Comparison of ENCODE assay signal across 1 cellular context in the genomic region with DNA sequence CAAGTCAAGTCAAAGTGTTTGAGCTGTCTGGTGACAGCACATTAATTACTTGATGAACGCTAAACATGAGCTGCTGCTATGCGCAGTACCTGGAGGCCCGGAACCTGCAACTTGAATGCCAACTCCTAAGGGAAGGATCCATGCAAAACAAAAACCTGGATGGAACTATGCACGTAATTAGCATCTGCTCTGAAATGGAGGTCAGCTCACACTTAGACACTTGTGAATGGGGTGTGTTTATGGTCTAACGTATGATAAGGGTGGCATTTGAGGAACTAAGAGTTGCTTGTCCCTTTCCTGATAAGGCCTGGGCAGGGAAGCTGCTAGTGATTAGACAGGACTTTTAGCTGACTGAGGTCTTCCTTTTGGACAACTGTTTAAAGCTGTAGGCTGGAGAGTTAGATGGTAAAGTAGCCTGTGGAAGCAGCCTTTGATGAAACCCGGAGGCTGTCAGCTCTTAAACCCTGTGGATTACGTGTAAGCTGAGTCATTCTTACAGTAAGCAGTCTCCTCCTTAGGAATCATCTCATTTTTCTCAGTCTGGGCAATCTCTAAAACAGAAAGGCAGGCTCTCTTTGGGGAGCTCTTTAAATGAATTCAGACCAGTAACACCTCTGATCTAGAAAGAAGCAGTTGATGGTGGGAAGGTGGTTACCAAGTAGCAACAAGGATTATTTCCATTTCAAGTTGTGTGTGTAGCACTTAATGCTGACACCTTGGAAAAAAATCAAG.
TF ChIP-seq lines count a peak whose summit lies in the region.

No MANE protein-coding gene starts in this region.

TF ChIP-seq in K562, 482 proteins besides CTCF, POLR2A, EP300 and RAD21 (continues in another document):
- TF ChIP-seq, protein P1, sequence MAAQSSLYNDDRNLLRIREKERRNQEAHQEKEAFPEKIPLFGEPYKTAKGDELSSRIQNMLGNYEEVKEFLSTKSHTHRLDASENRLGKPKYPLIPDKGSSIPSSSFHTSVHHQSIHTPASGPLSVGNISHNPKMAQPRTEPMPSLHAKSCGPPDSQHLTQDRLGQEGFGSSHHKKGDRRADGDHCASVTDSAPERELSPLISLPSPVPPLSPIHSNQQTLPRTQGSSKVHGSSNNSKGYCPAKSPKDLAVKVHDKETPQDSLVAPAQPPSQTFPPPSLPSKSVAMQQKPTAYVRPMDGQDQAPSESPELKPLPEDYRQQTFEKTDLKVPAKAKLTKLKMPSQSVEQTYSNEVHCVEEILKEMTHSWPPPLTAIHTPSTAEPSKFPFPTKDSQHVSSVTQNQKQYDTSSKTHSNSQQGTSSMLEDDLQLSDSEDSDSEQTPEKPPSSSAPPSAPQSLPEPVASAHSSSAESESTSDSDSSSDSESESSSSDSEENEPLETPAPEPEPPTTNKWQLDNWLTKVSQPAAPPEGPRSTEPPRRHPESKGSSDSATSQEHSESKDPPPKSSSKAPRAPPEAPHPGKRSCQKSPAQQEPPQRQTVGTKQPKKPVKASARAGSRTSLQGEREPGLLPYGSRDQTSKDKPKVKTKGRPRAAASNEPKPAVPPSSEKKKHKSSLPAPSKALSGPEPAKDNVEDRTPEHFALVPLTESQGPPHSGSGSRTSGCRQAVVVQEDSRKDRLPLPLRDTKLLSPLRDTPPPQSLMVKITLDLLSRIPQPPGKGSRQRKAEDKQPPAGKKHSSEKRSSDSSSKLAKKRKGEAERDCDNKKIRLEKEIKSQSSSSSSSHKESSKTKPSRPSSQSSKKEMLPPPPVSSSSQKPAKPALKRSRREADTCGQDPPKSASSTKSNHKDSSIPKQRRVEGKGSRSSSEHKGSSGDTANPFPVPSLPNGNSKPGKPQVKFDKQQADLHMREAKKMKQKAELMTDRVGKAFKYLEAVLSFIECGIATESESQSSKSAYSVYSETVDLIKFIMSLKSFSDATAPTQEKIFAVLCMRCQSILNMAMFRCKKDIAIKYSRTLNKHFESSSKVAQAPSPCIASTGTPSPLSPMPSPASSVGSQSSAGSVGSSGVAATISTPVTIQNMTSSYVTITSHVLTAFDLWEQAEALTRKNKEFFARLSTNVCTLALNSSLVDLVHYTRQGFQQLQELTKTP (IDR thresholded peaks at IDR 0.05; ENCODE audit: low read depth in 1 of 2, partially characterized antibody in 2 of 2), result peak in 1 of 2 experiments; percentile 38
- TF ChIP-seq MCM7 (IDR thresholded peaks at IDR 0.05) (no peak), ZNF589 (CRISPR knock-in tag; IDR thresholded peaks at IDR 0.05; ENCODE audit: low read depth) (peak; percentile 93), ZNF444 (CRISPR knock-in tag; IDR thresholded peaks at IDR 0.05) (no peak), TSC22D4 (tag; IDR thresholded peaks at IDR 0.05) (no peak), PRMT5 (CRISPR knock-in tag; IDR thresholded peaks at IDR 0.05) (no peak), ZC3H11A (IDR thresholded peaks at IDR 0.05; ENCODE audit: low read depth, low read length) (no peak), SRF (CRISPR knock-in tag; IDR thresholded peaks at IDR 0.05) (peak in 1 of 2 experiments; percentile 88; a peak in 2 of 4 replicates), ZNF717 (CRISPR knock-in tag; IDR thresholded peaks at IDR 0.05) (0 out of 2 replicates have a peak, but pooled peaks have one; percentile 13), SMARCE1 (IDR thresholded peaks at IDR 0.05) (peak; percentile 97), SIN3B (IDR thresholded peaks at IDR 0.05; ENCODE audit: low read depth) (no peak), SAP30 (IDR thresholded peaks at IDR 0.05; ENCODE audit: borderline replicate concordance, insufficient read depth, low read depth, low read length, poor library complexity, severe bottlenecking) (no peak), ESRRA (IDR thresholded peaks at IDR 0.05; ENCODE audit: borderline replicate concordance, low read depth) (peak; percentile 77; the same call in 1 of the 2 replicates), ZNF740 (CRISPR knock-in tag; IDR thresholded peaks at IDR 0.05) (no peak), ZNF740 (tag; IDR thresholded peaks at IDR 0.05) (no peak), CTBP1 (IDR thresholded peaks at IDR 0.05; ENCODE audit: borderline replicate concordance) (peak; percentile 99), EWSR1 (IDR thresholded peaks at IDR 0.05; ENCODE audit: borderline replicate concordance, low read depth, partially characterized antibody) (no peak), CHAMP1 (IDR thresholded peaks at IDR 0.05) (peak; percentile 56; the same call in 1 of the 2 replicates), PBX2 (CRISPR knock-in tag; IDR thresholded peaks at IDR 0.05; ENCODE audit: low read depth) (no peak), PBX2 (tag; conservative IDR thresholded peaks at IDR 0.05; ENCODE audit: low read depth) (peak; percentile 85), DMBX1 (CRISPR knock-in tag; IDR thresholded peaks at IDR 0.05; ENCODE audit: borderline replicate concordance) (peak; percentile 96), TAL1 (IDR thresholded peaks at IDR 0.05) (peak; percentile 99), NELFE (IDR thresholded peaks at IDR 0.05; ENCODE audit: insufficient read depth, insufficient read length) (no peak)
- TF ChIP-seq, protein P2, sequence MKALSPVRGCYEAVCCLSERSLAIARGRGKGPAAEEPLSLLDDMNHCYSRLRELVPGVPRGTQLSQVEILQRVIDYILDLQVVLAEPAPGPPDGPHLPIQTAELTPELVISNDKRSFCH (CRISPR knock-in tag; IDR thresholded peaks at IDR 0.05), result no peak
- TF ChIP-seq, protein P2 (tag; IDR thresholded peaks at IDR 0.05), result peak; percentile 81
- TF ChIP-seq, protein P3, sequence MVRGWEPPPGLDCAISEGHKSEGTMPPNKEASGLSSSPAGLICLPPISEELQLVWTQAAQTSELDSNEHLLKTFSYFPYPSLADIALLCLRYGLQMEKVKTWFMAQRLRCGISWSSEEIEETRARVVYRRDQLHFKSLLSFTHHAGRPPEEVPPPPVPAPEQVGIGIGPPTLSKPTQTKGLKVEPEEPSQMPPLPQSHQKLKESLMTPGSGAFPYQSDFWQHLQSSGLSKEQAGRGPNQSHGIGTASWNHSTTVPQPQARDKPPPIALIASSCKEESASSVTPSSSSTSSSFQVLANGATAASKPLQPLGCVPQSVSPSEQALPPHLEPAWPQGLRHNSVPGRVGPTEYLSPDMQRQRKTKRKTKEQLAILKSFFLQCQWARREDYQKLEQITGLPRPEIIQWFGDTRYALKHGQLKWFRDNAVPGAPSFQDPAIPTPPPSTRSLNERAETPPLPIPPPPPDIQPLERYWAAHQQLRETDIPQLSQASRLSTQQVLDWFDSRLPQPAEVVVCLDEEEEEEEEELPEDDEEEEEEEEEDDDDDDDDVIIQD (CRISPR knock-in tag; IDR thresholded peaks at IDR 0.05), result no peak
- TF ChIP-seq, protein P4, sequence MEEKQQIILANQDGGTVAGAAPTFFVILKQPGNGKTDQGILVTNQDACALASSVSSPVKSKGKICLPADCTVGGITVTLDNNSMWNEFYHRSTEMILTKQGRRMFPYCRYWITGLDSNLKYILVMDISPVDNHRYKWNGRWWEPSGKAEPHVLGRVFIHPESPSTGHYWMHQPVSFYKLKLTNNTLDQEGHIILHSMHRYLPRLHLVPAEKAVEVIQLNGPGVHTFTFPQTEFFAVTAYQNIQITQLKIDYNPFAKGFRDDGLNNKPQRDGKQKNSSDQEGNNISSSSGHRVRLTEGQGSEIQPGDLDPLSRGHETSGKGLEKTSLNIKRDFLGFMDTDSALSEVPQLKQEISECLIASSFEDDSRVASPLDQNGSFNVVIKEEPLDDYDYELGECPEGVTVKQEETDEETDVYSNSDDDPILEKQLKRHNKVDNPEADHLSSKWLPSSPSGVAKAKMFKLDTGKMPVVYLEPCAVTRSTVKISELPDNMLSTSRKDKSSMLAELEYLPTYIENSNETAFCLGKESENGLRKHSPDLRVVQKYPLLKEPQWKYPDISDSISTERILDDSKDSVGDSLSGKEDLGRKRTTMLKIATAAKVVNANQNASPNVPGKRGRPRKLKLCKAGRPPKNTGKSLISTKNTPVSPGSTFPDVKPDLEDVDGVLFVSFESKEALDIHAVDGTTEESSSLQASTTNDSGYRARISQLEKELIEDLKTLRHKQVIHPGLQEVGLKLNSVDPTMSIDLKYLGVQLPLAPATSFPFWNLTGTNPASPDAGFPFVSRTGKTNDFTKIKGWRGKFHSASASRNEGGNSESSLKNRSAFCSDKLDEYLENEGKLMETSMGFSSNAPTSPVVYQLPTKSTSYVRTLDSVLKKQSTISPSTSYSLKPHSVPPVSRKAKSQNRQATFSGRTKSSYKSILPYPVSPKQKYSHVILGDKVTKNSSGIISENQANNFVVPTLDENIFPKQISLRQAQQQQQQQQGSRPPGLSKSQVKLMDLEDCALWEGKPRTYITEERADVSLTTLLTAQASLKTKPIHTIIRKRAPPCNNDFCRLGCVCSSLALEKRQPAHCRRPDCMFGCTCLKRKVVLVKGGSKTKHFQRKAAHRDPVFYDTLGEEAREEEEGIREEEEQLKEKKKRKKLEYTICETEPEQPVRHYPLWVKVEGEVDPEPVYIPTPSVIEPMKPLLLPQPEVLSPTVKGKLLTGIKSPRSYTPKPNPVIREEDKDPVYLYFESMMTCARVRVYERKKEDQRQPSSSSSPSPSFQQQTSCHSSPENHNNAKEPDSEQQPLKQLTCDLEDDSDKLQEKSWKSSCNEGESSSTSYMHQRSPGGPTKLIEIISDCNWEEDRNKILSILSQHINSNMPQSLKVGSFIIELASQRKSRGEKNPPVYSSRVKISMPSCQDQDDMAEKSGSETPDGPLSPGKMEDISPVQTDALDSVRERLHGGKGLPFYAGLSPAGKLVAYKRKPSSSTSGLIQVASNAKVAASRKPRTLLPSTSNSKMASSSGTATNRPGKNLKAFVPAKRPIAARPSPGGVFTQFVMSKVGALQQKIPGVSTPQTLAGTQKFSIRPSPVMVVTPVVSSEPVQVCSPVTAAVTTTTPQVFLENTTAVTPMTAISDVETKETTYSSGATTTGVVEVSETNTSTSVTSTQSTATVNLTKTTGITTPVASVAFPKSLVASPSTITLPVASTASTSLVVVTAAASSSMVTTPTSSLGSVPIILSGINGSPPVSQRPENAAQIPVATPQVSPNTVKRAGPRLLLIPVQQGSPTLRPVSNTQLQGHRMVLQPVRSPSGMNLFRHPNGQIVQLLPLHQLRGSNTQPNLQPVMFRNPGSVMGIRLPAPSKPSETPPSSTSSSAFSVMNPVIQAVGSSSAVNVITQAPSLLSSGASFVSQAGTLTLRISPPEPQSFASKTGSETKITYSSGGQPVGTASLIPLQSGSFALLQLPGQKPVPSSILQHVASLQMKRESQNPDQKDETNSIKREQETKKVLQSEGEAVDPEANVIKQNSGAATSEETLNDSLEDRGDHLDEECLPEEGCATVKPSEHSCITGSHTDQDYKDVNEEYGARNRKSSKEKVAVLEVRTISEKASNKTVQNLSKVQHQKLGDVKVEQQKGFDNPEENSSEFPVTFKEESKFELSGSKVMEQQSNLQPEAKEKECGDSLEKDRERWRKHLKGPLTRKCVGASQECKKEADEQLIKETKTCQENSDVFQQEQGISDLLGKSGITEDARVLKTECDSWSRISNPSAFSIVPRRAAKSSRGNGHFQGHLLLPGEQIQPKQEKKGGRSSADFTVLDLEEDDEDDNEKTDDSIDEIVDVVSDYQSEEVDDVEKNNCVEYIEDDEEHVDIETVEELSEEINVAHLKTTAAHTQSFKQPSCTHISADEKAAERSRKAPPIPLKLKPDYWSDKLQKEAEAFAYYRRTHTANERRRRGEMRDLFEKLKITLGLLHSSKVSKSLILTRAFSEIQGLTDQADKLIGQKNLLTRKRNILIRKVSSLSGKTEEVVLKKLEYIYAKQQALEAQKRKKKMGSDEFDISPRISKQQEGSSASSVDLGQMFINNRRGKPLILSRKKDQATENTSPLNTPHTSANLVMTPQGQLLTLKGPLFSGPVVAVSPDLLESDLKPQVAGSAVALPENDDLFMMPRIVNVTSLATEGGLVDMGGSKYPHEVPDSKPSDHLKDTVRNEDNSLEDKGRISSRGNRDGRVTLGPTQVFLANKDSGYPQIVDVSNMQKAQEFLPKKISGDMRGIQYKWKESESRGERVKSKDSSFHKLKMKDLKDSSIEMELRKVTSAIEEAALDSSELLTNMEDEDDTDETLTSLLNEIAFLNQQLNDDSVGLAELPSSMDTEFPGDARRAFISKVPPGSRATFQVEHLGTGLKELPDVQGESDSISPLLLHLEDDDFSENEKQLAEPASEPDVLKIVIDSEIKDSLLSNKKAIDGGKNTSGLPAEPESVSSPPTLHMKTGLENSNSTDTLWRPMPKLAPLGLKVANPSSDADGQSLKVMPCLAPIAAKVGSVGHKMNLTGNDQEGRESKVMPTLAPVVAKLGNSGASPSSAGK (IDR thresholded peaks at IDR 0.05), result no peak; the same call in 1 of the 2 replicates
